9 cellular contexts compared by ENCODE assay signal in genomic region chr3:58324675-58325390, GRCh38. TPM values are rescaled to one million over a fixed set of nuclear protein-coding genes. Genes with fewer than 3 reads are reported as not detected.
A peak's percentile ranks its signal among the peaks of the same experiment; 100 is the strongest.
DNase-seq lines count a peak whose midpoint lies in the region; ATAC-seq and TF ChIP-seq lines count a peak whose summit lies in the region.
"Had no signal": no experiment of that assay in that cellular context is flagged by ENCODE, and none has a peak within 500 bp of the region (broad histone marks: within the 10 kb centered on the region; RNA-seq: fewer than 3 reads in every experiment).

No MANE protein-coding gene starts in this region.

- H3K36me3 Mint-ChIP-seq in CD8-positive, alpha-beta T cell, result peaks cover 4% of the 10 kb centered on the region

- no peaks in the 10 kb centered on the region for H3K27me3 Mint-ChIP-seq in CD8-positive, alpha-beta T cell (ENCODE audit: low read depth)

- no peaks in the 10 kb centered on the region for H3K36me3 ChIP-seq in CD8-positive, alpha-beta T cell (ENCODE audit: insufficient read depth, low read length)
- H3K36me3 ChIP-seq in osteoblast (ENCODE audit: insufficient read depth, low read length), result peaks cover 3% of the 10 kb centered on the region
- no peaks in the 10 kb centered on the region for H3K36me3 ChIP-seq in aorta (ENCODE audit: control insufficient read depth in 1 of 2, insufficient read depth in 2 of 2, low read length in 1 of 2)

- no peak overlapping the region for H3K4me3 ChIP-seq in CD8-positive, alpha-beta T cell (ENCODE audit: low read depth, low read length)
- H3K4me3 ChIP-seq in LNCaP clone FGC (ENCODE audit: low read depth, low read length) (no peak overlapping the region), osteoblast (ENCODE audit: insufficient read depth, low read length) (no peak overlapping the region), aorta (ENCODE audit: low read length in 2 of 2) (no peak overlapping the region)

- H3K4me1 Mint-ChIP-seq in CD8-positive, alpha-beta T cell (ENCODE audit: low read depth), result peaks cover 13% of the 10 kb centered on the region

- no peaks in the 10 kb centered on the region for H3K9me3 Mint-ChIP-seq in CD8-positive, alpha-beta T cell

- WGBS in aorta, 2 donors, result 79 to 83% methylated on average over 6 of the region's 6 CpGs

- intact Hi-C loops in CD8-positive, alpha-beta T cell (cut with DNase I, micrococcal nuclease), result no loop called here
- intact Hi-C loops in aorta (cut with DNase I), result loop anchor here (5.0 kb wide), 2 partner anchors 92 to 207 kb away; no protein-coding TSS in a partner anchor

- TF ChIP-seq CTCF in CD8-positive, alpha-beta T cell (IDR thresholded peaks at IDR 0.05), result no peak
- TF ChIP-seq CTCF in LNCaP clone FGC (IDR thresholded peaks at IDR 0.05; ENCODE audit: control insufficient read depth, extremely low read depth, insufficient read depth) (no peak), osteoblast (IDR thresholded peaks at IDR 0.05; ENCODE audit: extremely low read depth, low read depth, low read length) (no peak), omental fat pad (IDR thresholded peaks at IDR 0.05) (no peak)

- H3K79me2 ChIP-seq in osteoblast (ENCODE audit: insufficient read depth, low read length), result no peaks in the 10 kb centered on the region

- no peak overlapping the region for H3K4me3 Mint-ChIP-seq in CD8-positive, alpha-beta T cell

- H3K4me2 ChIP-seq in osteoblast (ENCODE audit: insufficient read depth, low read length), result no peak overlapping the region

- no peaks in the 10 kb centered on the region for H3K9me3 ChIP-seq in CD8-positive, alpha-beta T cell (ENCODE audit: low read length)
- H3K9me3 ChIP-seq in osteoblast (ENCODE audit: low read depth, low read length) (no peaks in the 10 kb centered on the region), aorta (ENCODE audit: control insufficient read depth, low read length) (no peaks in the 10 kb centered on the region)

- ATAC-seq in CD8-positive, alpha-beta T cell, result no peak
- no peak for ATAC-seq in aorta (ENCODE audit: low FRiP score)
- ATAC-seq in HG03045 (IDR thresholded peaks at IDR 0.05; ENCODE audit: unreplicated experiment), result no peak
- no peak for ATAC-seq in omental fat pad (ENCODE audit: low FRiP score)

- no peak for DNase-seq in CD8-positive, alpha-beta T cell
- peak; percentile 46 for DNase-seq in LNCaP clone FGC (ENCODE audit: low read depth)
- peak; percentile 53 for DNase-seq in dermis blood vessel endothelial cell
- DNase-seq in osteoblast (ENCODE audit: insufficient read length, low spot score, missing footprints), result no peak
- no peak for DNase-seq in aorta
- DNase-seq in DMS79 treated with DMSO at 0.1 percent for 48 hours (lab: John Stamatoyannopoulos, UW), result no peak
- DNase-seq in omental fat pad (ENCODE audit: low spot score), result no peak
- DNase-seq: NCI-H2107 had no signal

- peaks cover 7% of the 10 kb centered on the region for H3K4me1 ChIP-seq in CD8-positive, alpha-beta T cell (ENCODE audit: insufficient read depth, low read length)
- H3K4me1 ChIP-seq in osteoblast (ENCODE audit: insufficient read depth, low read length), result peaks cover 14% of the 10 kb centered on the region
- no peaks in the 10 kb centered on the region for H3K4me1 ChIP-seq in aorta (ENCODE audit: control insufficient read depth in 1 of 2, insufficient read depth in 2 of 2, low read length in 2 of 2)

- POLR2A ChIA-PET in CD8-positive, alpha-beta T cell (lab: Charles Lee), result no interaction called here

- no peak overlapping the region for H3K27ac ChIP-seq in CD8-positive, alpha-beta T cell (ENCODE audit: low read depth, low read length)
- H3K27ac ChIP-seq in osteoblast (ENCODE audit: low read depth, low read length) (peak overlapping the region; percentile 62), aorta (ENCODE audit: low read depth in 1 of 2, low read length in 2 of 2) (no peak overlapping the region)

- no peak overlapping the region for H2AFZ ChIP-seq in osteoblast (ENCODE audit: low read length)

- no peaks in the 10 kb centered on the region for H3K27me3 ChIP-seq in CD8-positive, alpha-beta T cell (ENCODE audit: insufficient read depth, low read length)
- H3K27me3 ChIP-seq in osteoblast (ENCODE audit: insufficient read depth, low read length), result no peaks in the 10 kb centered on the region
- no peaks in the 10 kb centered on the region for H3K27me3 ChIP-seq in aorta (ENCODE audit: control insufficient read depth in 1 of 2, insufficient read depth in 2 of 2, low read length in 1 of 2)

- no peaks in the 10 kb centered on the region for H4K20me1 ChIP-seq in osteoblast (ENCODE audit: insufficient read depth, low read length)

- CTCF ChIA-PET in CD8-positive, alpha-beta T cell (lab: Charles Lee), result interaction anchor here (0.7 to 2.7 kb wide), 6 partner anchors 9 to 167 kb away, joined by 3 to 12 read pairs (median 5); partner anchors contain the start of genes HTD2, KCTD6 and RPP14

- peak overlapping the region; percentile 52 for H3K27ac Mint-ChIP-seq in CD8-positive, alpha-beta T cell

RNA-seq across cellular contexts. Expression of gene PXK, which starts 7.9 kb away (rescaled TPM):
- 10 to 100 TPM; 14.9 to 15.0 TPM for total RNA-seq in CD8-positive, alpha-beta T cell
- total RNA-seq in dermis blood vessel endothelial cell (22.7 and 30.6 TPM in 2 replicates), osteoblast (77.4 and 87.8 TPM in 2 replicates), aorta (10 to 100 TPM; 19.8 to 32.6 TPM), omental fat pad (10 to 100 TPM; 25.3 to 51.2 (median 39.3) TPM)
- polyA plus RNA-seq in aorta, result 10 to 100 TPM in 1 of 2 donors, 1 to 10 TPM in 1; 6.8 to 13.0 TPM

RNA-seq across cellular contexts. Expression of gene HTD2, which starts 18.5 kb away (rescaled TPM):
- total RNA-seq in CD8-positive, alpha-beta T cell, result 1 to 10 TPM; 6.4 to 8.9 TPM
- 10.2 and 16.0 TPM in 2 replicates for total RNA-seq in dermis blood vessel endothelial cell
- 6.2 TPM in 2 replicates for total RNA-seq in osteoblast
- 1 to 10 TPM; 6.5 to 7.8 TPM for total RNA-seq in aorta
- 10 to 100 TPM in 1 of 2 donors, 1 to 10 TPM in 1; 7.7 to 10.8 TPM for polyA plus RNA-seq in aorta
- total RNA-seq in omental fat pad, result 10 to 100 TPM in 2 of 4 donors, 1 to 10 TPM in 2; 8.4 to 12.6 (median 10.4) TPM

RNA-seq across cellular contexts. Expression of gene RPP14, which starts 18.8 kb away (rescaled TPM):
- total RNA-seq in CD8-positive, alpha-beta T cell, result 10 to 100 TPM; 18.3 to 20.4 TPM
- total RNA-seq in dermis blood vessel endothelial cell (20.3 and 22.0 TPM in 2 replicates), osteoblast (13.0 and 13.4 TPM in 2 replicates), aorta (10 to 100 TPM; 13.0 to 13.8 TPM), omental fat pad (10 to 100 TPM in 1 of 4 donors, 1 to 10 TPM in 3; 8.1 to 12.5 (median 8.8) TPM)
- 1 to 10 TPM; 5.8 to 7.9 TPM for polyA plus RNA-seq in aorta

Comparison
In these comparisons a context has a peak if more than half of its experiments do, and no peak if none do; other contexts are left out.
1. DNase-seq: peak in LNCaP clone FGC (single experiment) and dermis blood vessel endothelial cell (single experiment); none in CD8-positive, alpha-beta T cell (0 of 7), osteoblast (single experiment), aorta (0 of 2), DMS79 treated with DMSO at 0.1 percent for 48 hours (single experiment) and omental fat pad (single experiment).
2. intact Hi-C loops: an anchor here in aorta (5.0 kb wide); none called in CD8-positive, alpha-beta T cell.